In genomic region chr20:45971675-45972499, GRCh38 we compare ENCODE assay signal across 8 cellular contexts. TPM values are rescaled to one million over a fixed set of nuclear protein-coding genes. Genes with fewer than 3 reads are reported as not detected.
A peak's percentile ranks its signal among the peaks of the same experiment; 100 is the strongest.
DNase-seq lines count a peak whose midpoint lies in the region; ATAC-seq and TF ChIP-seq lines count a peak whose summit lies in the region.

Gene ZNF335 (minus strand): TSS chr20:45972203. CDS start chr20:45971410, 793 bp downstream.

- peak; percentile 81 to 84 for ATAC-seq in CD4-positive, CD25-positive, alpha-beta regulatory T cell (ENCODE audit: low read depth in 2 of 2)
- ATAC-seq in GM19397 (IDR thresholded peaks at IDR 0.05; ENCODE audit: unreplicated experiment): peak; percentile 74
- ATAC-seq in HG03571 (IDR thresholded peaks at IDR 0.05; ENCODE audit: unreplicated experiment): peak; percentile 53

- H3K9me3 ChIP-seq in CD4-positive, CD25-positive, alpha-beta regulatory T cell (ENCODE audit: control insufficient read depth in 2 of 2, low read length in 2 of 2): no peaks in the 10 kb centered on the region
- H3K9me3 ChIP-seq in liver (ENCODE audit: control insufficient read depth in 4 of 4, low read length in 3 of 4): no peaks in the 10 kb centered on the region

- TF ChIP-seq RAD21 in liver (IDR thresholded peaks at IDR 0.05): peak in 1 of 2 donors; percentile 18

- H3K4me3 Mint-ChIP-seq in CD4-positive, CD25-positive, alpha-beta regulatory T cell: peak within 1 kb of the TSS; percentile 95 to 99 (median 96)

- peaks cover 26% of the 10 kb centered on the region for H3K36me3 ChIP-seq in CD4-positive, CD25-positive, alpha-beta regulatory T cell (ENCODE audit: control insufficient read depth, insufficient read depth, low read length)
- H3K36me3 ChIP-seq in liver (ENCODE audit: control insufficient read depth in 4 of 4, insufficient read depth in 3 of 4, low read depth in 1 of 4, low read length in 3 of 4): peaks cover 4 to 23% (median 15%) of the 10 kb centered on the region in 4 donors

- H3K27me3 ChIP-seq in CD4-positive, CD25-positive, alpha-beta regulatory T cell (ENCODE audit: control insufficient read depth, insufficient read depth, low read length): no peaks in the 10 kb centered on the region
- no peaks in the 10 kb centered on the region for H3K27me3 ChIP-seq in liver (ENCODE audit: control insufficient read depth in 4 of 4, insufficient read depth in 4 of 4, low read length in 3 of 4)

- peak within 1 kb of the TSS; percentile 100 for H3K27ac ChIP-seq in CD4-positive, CD25-positive, alpha-beta regulatory T cell (ENCODE audit: insufficient read depth, low read length, poor library complexity, severe bottlenecking)
- H3K27ac ChIP-seq in liver (ENCODE audit: low read depth in 1 of 2, low read length in 2 of 2): peak within 1 kb of the TSS; percentile 98 to 99

- peaks cover 32% of the 10 kb centered on the region for H3K4me1 ChIP-seq in CD4-positive, CD25-positive, alpha-beta regulatory T cell (ENCODE audit: control insufficient read depth, insufficient read depth, low read length, poor library complexity, severe bottlenecking)
- H3K4me1 ChIP-seq in liver (ENCODE audit: control insufficient read depth in 4 of 4, insufficient read depth in 4 of 4, low read length in 3 of 4): peaks cover 2 to 18% (median 14%) of the 10 kb centered on the region in 4 donors

- H3K27ac Mint-ChIP-seq in CD4-positive, CD25-positive, alpha-beta regulatory T cell: peak within 1 kb of the TSS; percentile 100

- under 1% methylated on average over 72 of the region's 72 CpGs for WGBS in liver

- no peak for TF ChIP-seq CTCF in liver (IDR thresholded peaks at IDR 0.05; ENCODE audit: low read depth, low read length, missing input control)

- H3K9me3 Mint-ChIP-seq in CD4-positive, CD25-positive, alpha-beta regulatory T cell: no peaks in the 10 kb centered on the region

- H3K4me1 Mint-ChIP-seq in CD4-positive, CD25-positive, alpha-beta regulatory T cell: peaks cover 9 to 29% (median 18%) of the 10 kb centered on the region in 4 donors

- H3K9ac ChIP-seq in liver (ENCODE audit: low read depth in 1 of 2, low read length in 2 of 2): peak within 1 kb of the TSS; percentile 57 to 97

- DNase-seq in CD4-positive, CD25-positive, alpha-beta regulatory T cell: peak; percentile 87 to 97 (median 96)
- DNase-seq in NCI-H82 (lab: John Stamatoyannopoulos, UW) (peak; percentile 97), dermis microvascular lymphatic vessel endothelial cell (ENCODE audit: low read depth in 2 of 2) (peak; percentile 93 to 97)
- DNase-seq in activated CD4-positive, alpha-beta T cell treated with anti-CD3 and anti-CD28 coated beads, Interleukin-2, amount 50 U/mL, for 48 hours: peak; percentile 93 to 94
- DNase-seq in stimulated activated CD4-positive, alpha-beta T cell treated with anti-CD3 and anti-CD28 coated beads, Interleukin-4, amount 100 ng/mL, for 24 hours: peak; percentile 94

- peaks cover 9% of the 10 kb centered on the region for H3K36me3 Mint-ChIP-seq in CD4-positive, CD25-positive, alpha-beta regulatory T cell

- H3K4me3 ChIP-seq in CD4-positive, CD25-positive, alpha-beta regulatory T cell (ENCODE audit: low read depth, low read length): peak within 1 kb of the TSS; percentile 96
- H3K4me3 ChIP-seq in liver (ENCODE audit: low read depth in 1 of 3, low read length in 3 of 3): peak within 1 kb of the TSS; percentile 83 to 92 (median 84)

- peaks cover 14% of the 10 kb centered on the region for H3K27me3 Mint-ChIP-seq in CD4-positive, CD25-positive, alpha-beta regulatory T cell

TF ChIP-seq in liver, 16 proteins besides CTCF, POLR2A, EP300 and RAD21:
- TF ChIP-seq HNF4A (conservative IDR thresholded peaks at IDR 0.05) (peak in 1 of 2 donors; percentile 2), FOXA2 (IDR thresholded peaks at IDR 0.05) (no peak), HNF4G (IDR thresholded peaks at IDR 0.05) (no peak), REST (IDR thresholded peaks at IDR 0.05) (peak; percentile 74), JUND (IDR thresholded peaks at IDR 0.05) (peak; percentile 89 to 97), GABPA (IDR thresholded peaks at IDR 0.05 in 1 of 2, conservative IDR thresholded peaks at IDR 0.05 in 1 of 2) (peak in 1 of 2 donors; percentile 84), NR2F2 (IDR thresholded peaks at IDR 0.05) (peak; percentile 53), ATF3 (IDR thresholded peaks at IDR 0.05) (peak; percentile 71), EGR1 (IDR thresholded peaks at IDR 0.05; ENCODE audit: low read depth in 2 of 2) (peak; percentile 76 to 86), SP1 (IDR thresholded peaks at IDR 0.05) (peak; percentile 68), FOXA1 (IDR thresholded peaks at IDR 0.05) (peak; percentile 4), RXRA (IDR thresholded peaks at IDR 0.05) (peak in 1 of 2 donors; percentile 10), ZBTB33 (IDR thresholded peaks at IDR 0.05) (peak; percentile 13), TAF1 (conservative IDR thresholded peaks at IDR 0.05) (peak; percentile 79), YY1 (IDR thresholded peaks at IDR 0.05) (peak; percentile 98), MAX (IDR thresholded peaks at IDR 0.05) (peak; percentile 78)

RNA-seq across cellular contexts. Expression of gene ZNF335, which starts in this region (rescaled TPM):
- total RNA-seq in CD4-positive, CD25-positive, alpha-beta regulatory T cell: 137 TPM
- polyA plus RNA-seq in CD4-positive, CD25-positive, alpha-beta regulatory T cell: 10 to 100 TPM in 3 of 4 donors, 1 to 10 TPM in 1; 8.2 to 15.1 (median 12.0) TPM
- total RNA-seq in dermis microvascular lymphatic vessel endothelial cell (6.0 and 9.0 TPM in 2 replicates), liver (10 to 100 TPM in 1 of 2 donors, 1 to 10 TPM in 1; 9.1 to 14.6 TPM)
- 1 to 10 TPM; 3.0 to 4.1 TPM for polyA plus RNA-seq in liver

Comparison
In these comparisons a context has a peak if more than half of its experiments do, and no peak if none do; other contexts are left out.
1. Peak in every context shown above with its lines: DNase-seq, ATAC-seq, H3K4me3 ChIP-seq and H3K27ac ChIP-seq.